ENCODE assay signal across 24 cellular contexts in the genomic region with DNA sequence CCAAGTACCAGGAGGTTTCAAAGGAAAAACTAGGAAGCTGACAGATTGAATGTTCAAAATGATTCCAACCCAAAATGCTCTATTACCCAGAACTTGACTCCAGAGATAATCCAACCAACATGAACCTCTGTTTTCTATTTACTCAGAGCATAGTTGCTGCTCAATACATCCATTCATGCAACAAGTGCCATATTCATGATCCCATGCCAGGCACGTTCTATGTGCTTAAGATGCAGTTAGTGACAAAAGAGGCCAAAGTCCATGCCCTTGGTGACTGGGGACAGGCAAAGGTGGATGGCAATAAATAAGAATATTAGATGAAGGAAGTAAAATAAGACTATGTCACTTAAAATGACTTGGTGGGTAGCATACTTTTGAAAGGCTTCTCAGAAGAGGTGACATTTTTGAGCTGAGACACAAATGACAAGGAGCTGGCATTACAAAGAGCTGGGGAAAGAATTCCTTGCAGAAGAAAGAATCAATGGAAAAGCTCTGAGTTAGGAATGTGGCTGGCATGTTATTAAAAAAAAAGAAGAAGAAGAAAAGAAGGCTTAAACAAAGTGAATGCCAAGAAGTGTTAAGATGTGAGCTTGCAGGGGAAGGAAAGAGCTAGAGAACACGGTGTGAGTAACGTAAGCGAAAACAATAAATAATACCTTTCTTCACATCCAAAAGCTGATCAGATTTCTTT. TPM values are rescaled to one million over a fixed set of nuclear protein-coding genes. Genes with fewer than 3 reads are reported as not detected.
"Had no signal": no experiment of that assay in that cellular context is flagged by ENCODE, and none has a peak within 500 bp of the region (broad histone marks: within the 10 kb centered on the region; RNA-seq: fewer than 3 reads in every experiment).

No MANE protein-coding gene starts in this region.

- H3K27me3 Mint-ChIP-seq: natural killer cell treated with Interleukin-12 subunit alpha and Interleukin-12 subunit beta and Interleukin-15 and Interleukin-18, amount 100 ng/mL, for 72 hours had no signal

- H3K4me3 Mint-ChIP-seq: natural killer cell treated with Interleukin-12 subunit alpha and Interleukin-12 subunit beta and Interleukin-15 and Interleukin-18, amount 100 ng/mL, for 72 hours had no signal

- H3K36me3 ChIP-seq: colonic mucosa, heart left ventricle, sigmoid colon, thoracic aorta, transverse colon had no signal

- DNase-seq: colonic mucosa; dermis blood vessel endothelial cell; effector CD4-positive, alpha-beta T cell; heart left ventricle; hypothalamus; left colon; left ventricle myocardium superior; mesenchymal stem cell; midbrain; sigmoid colon; stimulated activated CD4-positive, alpha-beta T cell treated with anti-CD3 and anti-CD28 coated beads, Interleukin-12 subunit alpha, Interleukin-12 subunit beta, amount 100 ng/mL, for 4 hours; stimulated activated naive CD4-positive, alpha-beta T cell; stomach; substantia nigra; transverse colon had no signal

- H3K4me3 ChIP-seq: colonic mucosa, heart left ventricle, lung, sigmoid colon, skin epidermis, stomach, thoracic aorta, transverse colon had no signal

- ATAC-seq: esophagus mucosa; heart left ventricle; left colon; left ventricle myocardium superior; natural killer cell treated with Interleukin-12 subunit alpha and Interleukin-12 subunit beta and Interleukin-15 and Interleukin-18, amount 100 ng/mL, for 72 hours had no signal

- H3K27me3 ChIP-seq: colonic mucosa, heart left ventricle, sigmoid colon, stomach, transverse colon had no signal

- H3K27ac Mint-ChIP-seq: natural killer cell treated with Interleukin-12 subunit alpha and Interleukin-12 subunit beta and Interleukin-15 and Interleukin-18, amount 100 ng/mL, for 72 hours had no signal

- H3K27ac ChIP-seq: colonic mucosa, heart left ventricle, sigmoid colon, skin epidermis, stomach, thoracic aorta, transverse colon had no signal

- H3K4me1 ChIP-seq: colonic mucosa, heart left ventricle, sigmoid colon had no signal

- H3K36me3 Mint-ChIP-seq: natural killer cell treated with Interleukin-12 subunit alpha and Interleukin-12 subunit beta and Interleukin-15 and Interleukin-18, amount 100 ng/mL, for 72 hours had no signal

- H3K9me3 ChIP-seq: colonic mucosa, heart left ventricle, sigmoid colon, stomach, thoracic aorta, transverse colon had no signal

RNA-seq across cellular contexts. Expression of gene TOX3, which starts 34.5 kb away (rescaled TPM):
- total RNA-seq: fibroblast of lung; glomerular endothelial cell; left ventricle myocardium superior; natural killer cell treated with Interleukin-12 subunit alpha and Interleukin-12 subunit beta and Interleukin-15 and Interleukin-18, amount 100 ng/mL, for 72 hours; osteoblast; pulmonary artery endothelial cell; thoracic aorta had no signal
